In genomic region chr11:78257654-78258053, GRCh38 we compare ENCODE assay signal across 9 cellular contexts.
"Had no signal": no experiment of that assay in that cellular context is flagged by ENCODE, and none has a peak within 500 bp of the region (broad histone marks: within the 10 kb centered on the region; RNA-seq: fewer than 3 reads in every experiment).

No MANE protein-coding gene starts in this region.

- ATAC-seq: effector memory CD8-positive, alpha-beta T cell had no signal

- H3K4me3 Mint-ChIP-seq: activated B cell treated with CpG ODN at 0.5 μM for 24 hours; activated CD4-positive, alpha-beta T cell treated with anti-CD3 and anti-CD28 coated beads, Interleukin-2, amount 10 ng/mL, durations not matched to agents 24 days and 14 days; central memory CD8-positive, alpha-beta T cell; effector memory CD8-positive, alpha-beta T cell; neural crest cell had no signal

- H3K9me3 Mint-ChIP-seq: activated B cell treated with CpG ODN at 0.5 μM for 24 hours; activated CD4-positive, alpha-beta T cell treated with anti-CD3 and anti-CD28 coated beads, Interleukin-2, amount 10 ng/mL, durations not matched to agents 24 days and 14 days; central memory CD8-positive, alpha-beta T cell; effector memory CD8-positive, alpha-beta T cell; neural crest cell had no signal

- DNase-seq: activated B cell treated with CpG ODN at 0.5 μM for 24 hours; activated CD4-positive, alpha-beta T cell treated with anti-CD3 and anti-CD28 coated beads, Interleukin-2, amount 10 ng/mL, durations not matched to agents 24 days and 14 days; activated naive CD4-positive, alpha-beta T cell treated with Interleukin-2 at 50 U/mL for 16 hours; effector memory CD8-positive, alpha-beta T cell; T-helper 2 cell had no signal

- H3K4me3 ChIP-seq: pancreas had no signal

- H3K27ac ChIP-seq: epithelial cell of prostate had no signal

- H3K27me3 Mint-ChIP-seq: activated B cell treated with CpG ODN at 0.5 μM for 24 hours; activated CD4-positive, alpha-beta T cell treated with anti-CD3 and anti-CD28 coated beads, Interleukin-2, amount 10 ng/mL, durations not matched to agents 24 days and 14 days; central memory CD8-positive, alpha-beta T cell; effector memory CD8-positive, alpha-beta T cell had no signal

- H3K27ac Mint-ChIP-seq: activated B cell treated with CpG ODN at 0.5 μM for 24 hours; activated CD4-positive, alpha-beta T cell treated with anti-CD3 and anti-CD28 coated beads, Interleukin-2, amount 10 ng/mL, durations not matched to agents 24 days and 14 days; effector memory CD8-positive, alpha-beta T cell had no signal

- H3K9me3 ChIP-seq: pancreas had no signal

- H3K27me3 ChIP-seq: pancreas had no signal

- H3K4me1 Mint-ChIP-seq: activated B cell treated with CpG ODN at 0.5 μM for 24 hours; central memory CD8-positive, alpha-beta T cell had no signal

- H3K36me3 ChIP-seq: pancreas had no signal
